8 cellular contexts compared by ENCODE assay signal in genomic region chr10:81874878-81875679, GRCh38. TPM values are rescaled to one million over a fixed set of nuclear protein-coding genes. Genes with fewer than 3 reads are reported as not detected.
DNase-seq lines count a peak whose midpoint lies in the region; ATAC-seq, FAIRE-seq and TF ChIP-seq lines count a peak whose summit lies in the region.

Gene NRG3 (plus strand): TSS chr10:81875194.

- H2AK5ac ChIP-seq in mesenchymal stem cell (ENCODE audit: low read length, severe bottlenecking), result no peak within 1 kb of the TSS

- H3K4me3 ChIP-seq in astrocyte (ENCODE audit: insufficient read depth, low read depth, low read length) (peak within 1 kb of the TSS; percentile 52), mesenchymal stem cell (ENCODE audit: insufficient read depth in 1 of 2, low read depth in 1 of 2, low read length in 2 of 2) (peak within 1 kb of the TSS in 1 of 2 experiments; percentile 41), small intestine (ENCODE audit: low read depth in 1 of 2, low read length in 2 of 2) (peak within 1 kb of the TSS in 1 of 2 donors; percentile 24)

- H3K27me3 Mint-ChIP-seq in astrocyte (ENCODE audit: low read depth, unreplicated experiment), result peaks cover 19% of the 10 kb centered on the region

- H3K27me3 ChIP-seq in astrocyte (ENCODE audit: insufficient read depth, low read length), result peaks cover 22% of the 10 kb centered on the region
- H3K27me3 ChIP-seq in mesenchymal stem cell (ENCODE audit: control insufficient read depth in 1 of 2, insufficient read depth in 1 of 2, low read length in 2 of 2), result peaks cover 40 to 54% of the 10 kb centered on the region in 2 experiments
- peaks cover 14 to 24% of the 10 kb centered on the region in 2 donors for H3K27me3 ChIP-seq in small intestine (ENCODE audit: control insufficient read depth in 2 of 2, insufficient read depth in 2 of 2, low read length in 2 of 2)

- no peak within 1 kb of the TSS for H3K18ac ChIP-seq in mesenchymal stem cell (ENCODE audit: low read depth in 1 of 2, low read length in 2 of 2)

- peak within 1 kb of the TSS; percentile 84 for H3K4me2 ChIP-seq in astrocyte (ENCODE audit: low read length)
- H3K4me2 ChIP-seq in mesenchymal stem cell (ENCODE audit: low read length, poor library complexity, severe bottlenecking), result peak within 1 kb of the TSS; percentile 81

- WGBS in mesenchymal stem cell, result under 1% methylated on average over 50 of the region's 110 CpGs
- WGBS in small intestine, 3 donors, result 2 to 11% (median 6%) methylated on average over 50 to 109 of the region's 110 CpGs

- H3K4me1 Mint-ChIP-seq in astrocyte (ENCODE audit: low read depth, unreplicated experiment), result peaks cover 20% of the 10 kb centered on the region

- H3K14ac ChIP-seq in mesenchymal stem cell (ENCODE audit: low read length in 2 of 2), result no peak within 1 kb of the TSS

- no peak within 1 kb of the TSS for H2BK12ac ChIP-seq in mesenchymal stem cell (ENCODE audit: low read length in 2 of 2)

- H3K23ac ChIP-seq in mesenchymal stem cell (ENCODE audit: low read length in 2 of 2), result peak within 1 kb of the TSS in 1 of 2 experiments; percentile 6

- peak within 1 kb of the TSS; percentile 84 for H3K27ac Mint-ChIP-seq in astrocyte (ENCODE audit: unreplicated experiment)

- peak within 1 kb of the TSS; percentile 38 for H4K8ac ChIP-seq in mesenchymal stem cell (ENCODE audit: low read length)

- H3K9ac ChIP-seq in astrocyte (ENCODE audit: low read length) (peak within 1 kb of the TSS; percentile 58), mesenchymal stem cell (ENCODE audit: low read length) (no peak within 1 kb of the TSS)

- no peak within 1 kb of the TSS for H3K4ac ChIP-seq in mesenchymal stem cell (ENCODE audit: low read depth in 1 of 2, low read length in 2 of 2)

- FAIRE-seq in astrocyte (lab: Jason Lieb, UNC) (no peak), small intestine (lab: Jason Lieb, UNC) (no peak)

- peak within 1 kb of the TSS; percentile 69 for H2AFZ ChIP-seq in astrocyte (ENCODE audit: low read depth, low read length)
- no peak within 1 kb of the TSS for H2AFZ ChIP-seq in mesenchymal stem cell (ENCODE audit: low read depth, low read length)

- H3K4me1 ChIP-seq in astrocyte (ENCODE audit: insufficient read depth, low read length) (peaks cover 12% of the 10 kb centered on the region), mesenchymal stem cell (ENCODE audit: control insufficient read depth, insufficient read depth, low read depth, low read length) (peaks cover 23% of the 10 kb centered on the region), small intestine (ENCODE audit: control insufficient read depth in 2 of 2, insufficient read depth in 1 of 2, low read depth in 1 of 2, low read length in 1 of 2) (no peaks in the 10 kb centered on the region)

- peak; percentile 40 for ATAC-seq in GM18868 (IDR thresholded peaks at IDR 0.05; ENCODE audit: unreplicated experiment)

- no peaks in the 10 kb centered on the region for H3K36me3 Mint-ChIP-seq in astrocyte (ENCODE audit: low read depth, unreplicated experiment)

- peak within 1 kb of the TSS; percentile 29; the same call in 1 of the 2 replicates for H3K27ac ChIP-seq in 22Rv1
- no peak within 1 kb of the TSS for H3K27ac ChIP-seq in astrocyte (ENCODE audit: low read depth, low read length)
- H3K27ac ChIP-seq in mesenchymal stem cell (ENCODE audit: low read length, poor library complexity, severe bottlenecking), result no peak within 1 kb of the TSS
- H3K27ac ChIP-seq in small intestine (ENCODE audit: low read depth in 1 of 2, low read length in 1 of 2), result no peak within 1 kb of the TSS

- H3K79me2 ChIP-seq in astrocyte (ENCODE audit: insufficient read depth, low read length), result no peaks in the 10 kb centered on the region

- H2BK120ac ChIP-seq in mesenchymal stem cell (ENCODE audit: low read depth, low read length), result no peak within 1 kb of the TSS

- peak within 1 kb of the TSS; percentile 87 for H3K4me3 Mint-ChIP-seq in astrocyte (ENCODE audit: unreplicated experiment)

- H4K91ac ChIP-seq in mesenchymal stem cell (ENCODE audit: low read length), result no peak within 1 kb of the TSS

- H4K20me1 ChIP-seq in astrocyte (ENCODE audit: insufficient read depth, low read length), result no peaks in the 10 kb centered on the region

- no peak within 1 kb of the TSS for H2BK15ac ChIP-seq in mesenchymal stem cell (ENCODE audit: low read depth, poor library complexity, severe bottlenecking)

- no peak within 1 kb of the TSS for H2BK5ac ChIP-seq in mesenchymal stem cell (ENCODE audit: low read depth, low read length, poor library complexity, severe bottlenecking)

- H3K9me3 ChIP-seq in astrocyte (ENCODE audit: insufficient read depth, low read depth, low read length), result no peaks in the 10 kb centered on the region
- no peaks in the 10 kb centered on the region for H3K9me3 ChIP-seq in mesenchymal stem cell (ENCODE audit: control insufficient read depth, low read length)
- H3K9me3 ChIP-seq in small intestine (ENCODE audit: control insufficient read depth, low read depth), result no peaks in the 10 kb centered on the region

- no peaks in the 10 kb centered on the region for H3K36me3 ChIP-seq in astrocyte (ENCODE audit: insufficient read depth, low read length)
- no peaks in the 10 kb centered on the region for H3K36me3 ChIP-seq in mesenchymal stem cell (ENCODE audit: control insufficient read depth in 1 of 2, insufficient read depth in 2 of 2, low read depth in 1 of 2, low read length in 2 of 2)
- no peaks in the 10 kb centered on the region for H3K36me3 ChIP-seq in small intestine (ENCODE audit: control insufficient read depth in 2 of 2, insufficient read depth in 2 of 2, low read length in 2 of 2)

- TF ChIP-seq CTCF in 22Rv1 (IDR thresholded peaks at IDR 0.05) (no peak), astrocyte (IDR thresholded peaks at IDR 0.05; ENCODE audit: insufficient read depth, low read depth, low read length) (no peak)

- peaks cover 3% of the 10 kb centered on the region for H3K9me3 Mint-ChIP-seq in astrocyte (ENCODE audit: unreplicated experiment)

- DNase-seq in astrocyte (ENCODE audit: low read depth), result no peak
- DNase-seq in mesenchymal stem cell, result no peak
- no peak for DNase-seq in small intestine
- DNase-seq in GOT3 (lab: John Stamatoyannopoulos, UW), result no peak
- DNase-seq in NCI-H1417 treated with DMSO at 0.1 percent for 48 hours (lab: John Stamatoyannopoulos, UW), result no peak
- DNase-seq in Kasumi-1 (lab: John Stamatoyannopoulos, UW), result no peak

- H3K79me1 ChIP-seq in mesenchymal stem cell (replicated peaks; ENCODE audit: low read length, poor library complexity, severe bottlenecking), result no peaks in the 10 kb centered on the region

RNA-seq across cellular contexts. Expression of gene NRG3, which starts in this region (rescaled TPM):
- total RNA-seq in astrocyte, result 2.1 and 2.3 TPM in 2 replicates
- polyA plus RNA-seq in mesenchymal stem cell (2013, experiment 1 of 2), result 0.17 TPM
- polyA plus RNA-seq in mesenchymal stem cell (2013, experiment 2 of 2), result 0.10 TPM
- polyA plus RNA-seq in small intestine, result under 1 TPM in 1 of 3 donors, not detected in 2; 0.72 TPM
